ENCODE assay signal across 1 cellular context in genomic region chr10:12042797-12043651, GRCh38.
TF ChIP-seq lines count a peak whose summit lies in the region.

A gene with protein sequence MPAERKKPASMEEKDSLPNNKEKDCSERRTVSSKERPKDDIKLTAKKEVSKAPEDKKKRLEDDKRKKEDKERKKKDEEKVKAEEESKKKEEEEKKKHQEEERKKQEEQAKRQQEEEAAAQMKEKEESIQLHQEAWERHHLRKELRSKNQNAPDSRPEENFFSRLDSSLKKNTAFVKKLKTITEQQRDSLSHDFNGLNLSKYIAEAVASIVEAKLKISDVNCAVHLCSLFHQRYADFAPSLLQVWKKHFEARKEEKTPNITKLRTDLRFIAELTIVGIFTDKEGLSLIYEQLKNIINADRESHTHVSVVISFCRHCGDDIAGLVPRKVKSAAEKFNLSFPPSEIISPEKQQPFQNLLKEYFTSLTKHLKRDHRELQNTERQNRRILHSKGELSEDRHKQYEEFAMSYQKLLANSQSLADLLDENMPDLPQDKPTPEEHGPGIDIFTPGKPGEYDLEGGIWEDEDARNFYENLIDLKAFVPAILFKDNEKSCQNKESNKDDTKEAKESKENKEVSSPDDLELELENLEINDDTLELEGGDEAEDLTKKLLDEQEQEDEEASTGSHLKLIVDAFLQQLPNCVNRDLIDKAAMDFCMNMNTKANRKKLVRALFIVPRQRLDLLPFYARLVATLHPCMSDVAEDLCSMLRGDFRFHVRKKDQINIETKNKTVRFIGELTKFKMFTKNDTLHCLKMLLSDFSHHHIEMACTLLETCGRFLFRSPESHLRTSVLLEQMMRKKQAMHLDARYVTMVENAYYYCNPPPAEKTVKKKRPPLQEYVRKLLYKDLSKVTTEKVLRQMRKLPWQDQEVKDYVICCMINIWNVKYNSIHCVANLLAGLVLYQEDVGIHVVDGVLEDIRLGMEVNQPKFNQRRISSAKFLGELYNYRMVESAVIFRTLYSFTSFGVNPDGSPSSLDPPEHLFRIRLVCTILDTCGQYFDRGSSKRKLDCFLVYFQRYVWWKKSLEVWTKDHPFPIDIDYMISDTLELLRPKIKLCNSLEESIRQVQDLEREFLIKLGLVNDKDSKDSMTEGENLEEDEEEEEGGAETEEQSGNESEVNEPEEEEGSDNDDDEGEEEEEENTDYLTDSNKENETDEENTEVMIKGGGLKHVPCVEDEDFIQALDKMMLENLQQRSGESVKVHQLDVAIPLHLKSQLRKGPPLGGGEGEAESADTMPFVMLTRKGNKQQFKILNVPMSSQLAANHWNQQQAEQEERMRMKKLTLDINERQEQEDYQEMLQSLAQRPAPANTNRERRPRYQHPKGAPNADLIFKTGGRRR (minus strand): TSS chr10:12042809. CDS start chr10:12035423, 7,386 bp downstream.

TF ChIP-seq in K562, 482 proteins besides CTCF, POLR2A, EP300 and RAD21 (continued from another document and continues in another):
- TF ChIP-seq MGA (IDR thresholded peaks at IDR 0.05) (peak; percentile 93), SIN3A (IDR thresholded peaks at IDR 0.05; ENCODE audit: borderline replicate concordance in 2 of 2, control insufficient read depth in 1 of 2, low read depth in 2 of 2, low read length in 2 of 2) (no peak), CBX2 (IDR thresholded peaks at IDR 0.05; ENCODE audit: insufficient read depth, low read length, poor library complexity, severe bottlenecking) (no peak), ESRRB (CRISPR knock-in tag; IDR thresholded peaks at IDR 0.05; ENCODE audit: borderline replicate concordance) (no peak), RNF2 (IDR thresholded peaks at IDR 0.05) (peak; percentile 61; the same call in 1 of the 2 replicates), ZNF561 (CRISPR knock-in tag; conservative IDR thresholded peaks at IDR 0.05) (no peak), ZBTB43 (CRISPR knock-in tag; IDR thresholded peaks at IDR 0.05) (no peak), IRF9 (tag; IDR thresholded peaks at IDR 0.05) (no peak), U2AF2 (optimal IDR thresholded peaks at IDR 0.05; ENCODE audit: low read depth, low read length) (no peak), NEUROD1 (IDR thresholded peaks at IDR 0.05; ENCODE audit: borderline replicate concordance, low read depth, low read length, partially characterized antibody) (peak; percentile 80), XRCC3 (IDR thresholded peaks at IDR 0.05) (no peak), TOE1 (IDR thresholded peaks at IDR 0.05; ENCODE audit: borderline replicate concordance) (peak; percentile 96), TOE1 (CRISPR knock-in tag; IDR thresholded peaks at IDR 0.05; ENCODE audit: borderline replicate concordance, low read depth) (no peak), MYC (IDR thresholded peaks at IDR 0.05; ENCODE audit: low read depth, low read length) (peak; percentile 88), MYC (CRISPR knock-in tag; IDR thresholded peaks at IDR 0.05; ENCODE audit: borderline replicate concordance, low read depth) (0 out of 2 replicates have a peak, but pooled peaks have one; percentile 60), PHF20 (IDR thresholded peaks at IDR 0.05; ENCODE audit: partially characterized antibody) (peak; percentile 74), ZNF707 (CRISPR knock-in tag; conservative IDR thresholded peaks at IDR 0.05) (no peak), PHF8 (IDR thresholded peaks at IDR 0.05; ENCODE audit: borderline replicate concordance, low read length) (peak; percentile 39; the same call in 1 of the 2 replicates), MNT (conservative IDR thresholded peaks at IDR 0.05) (peak; percentile 75 to 82), MXI1 (IDR thresholded peaks at IDR 0.05; ENCODE audit: low read depth, low read length) (0 out of 2 replicates have a peak, but pooled peaks have one; percentile 25), POU5F1 (IDR thresholded peaks at IDR 0.05; ENCODE audit: borderline replicate concordance, low read depth, low read length, partially characterized antibody) (peak; percentile 72), SPI1 (IDR thresholded peaks at IDR 0.05; ENCODE audit: borderline replicate concordance, low read depth, low read length) (peak; percentile 90), CBX1 (IDR thresholded peaks at IDR 0.05; ENCODE audit: low read depth) (0 out of 2 replicates have a peak, but pooled peaks have one; percentile 34), FOXJ2 (tag; IDR thresholded peaks at IDR 0.05) (0 out of 2 replicates have a peak, but pooled peaks have one; percentile 22), COPS2 (conservative IDR thresholded peaks at IDR 0.05) (no peak)
- TF ChIP-seq, protein P1, sequence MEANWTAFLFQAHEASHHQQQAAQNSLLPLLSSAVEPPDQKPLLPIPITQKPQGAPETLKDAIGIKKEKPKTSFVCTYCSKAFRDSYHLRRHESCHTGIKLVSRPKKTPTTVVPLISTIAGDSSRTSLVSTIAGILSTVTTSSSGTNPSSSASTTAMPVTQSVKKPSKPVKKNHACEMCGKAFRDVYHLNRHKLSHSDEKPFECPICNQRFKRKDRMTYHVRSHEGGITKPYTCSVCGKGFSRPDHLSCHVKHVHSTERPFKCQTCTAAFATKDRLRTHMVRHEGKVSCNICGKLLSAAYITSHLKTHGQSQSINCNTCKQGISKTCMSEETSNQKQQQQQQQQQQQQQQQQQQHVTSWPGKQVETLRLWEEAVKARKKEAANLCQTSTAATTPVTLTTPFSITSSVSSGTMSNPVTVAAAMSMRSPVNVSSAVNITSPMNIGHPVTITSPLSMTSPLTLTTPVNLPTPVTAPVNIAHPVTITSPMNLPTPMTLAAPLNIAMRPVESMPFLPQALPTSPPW (CRISPR knock-in tag; IDR thresholded peaks at IDR 0.05) = peak; percentile 100
- TF ChIP-seq, protein P2, sequence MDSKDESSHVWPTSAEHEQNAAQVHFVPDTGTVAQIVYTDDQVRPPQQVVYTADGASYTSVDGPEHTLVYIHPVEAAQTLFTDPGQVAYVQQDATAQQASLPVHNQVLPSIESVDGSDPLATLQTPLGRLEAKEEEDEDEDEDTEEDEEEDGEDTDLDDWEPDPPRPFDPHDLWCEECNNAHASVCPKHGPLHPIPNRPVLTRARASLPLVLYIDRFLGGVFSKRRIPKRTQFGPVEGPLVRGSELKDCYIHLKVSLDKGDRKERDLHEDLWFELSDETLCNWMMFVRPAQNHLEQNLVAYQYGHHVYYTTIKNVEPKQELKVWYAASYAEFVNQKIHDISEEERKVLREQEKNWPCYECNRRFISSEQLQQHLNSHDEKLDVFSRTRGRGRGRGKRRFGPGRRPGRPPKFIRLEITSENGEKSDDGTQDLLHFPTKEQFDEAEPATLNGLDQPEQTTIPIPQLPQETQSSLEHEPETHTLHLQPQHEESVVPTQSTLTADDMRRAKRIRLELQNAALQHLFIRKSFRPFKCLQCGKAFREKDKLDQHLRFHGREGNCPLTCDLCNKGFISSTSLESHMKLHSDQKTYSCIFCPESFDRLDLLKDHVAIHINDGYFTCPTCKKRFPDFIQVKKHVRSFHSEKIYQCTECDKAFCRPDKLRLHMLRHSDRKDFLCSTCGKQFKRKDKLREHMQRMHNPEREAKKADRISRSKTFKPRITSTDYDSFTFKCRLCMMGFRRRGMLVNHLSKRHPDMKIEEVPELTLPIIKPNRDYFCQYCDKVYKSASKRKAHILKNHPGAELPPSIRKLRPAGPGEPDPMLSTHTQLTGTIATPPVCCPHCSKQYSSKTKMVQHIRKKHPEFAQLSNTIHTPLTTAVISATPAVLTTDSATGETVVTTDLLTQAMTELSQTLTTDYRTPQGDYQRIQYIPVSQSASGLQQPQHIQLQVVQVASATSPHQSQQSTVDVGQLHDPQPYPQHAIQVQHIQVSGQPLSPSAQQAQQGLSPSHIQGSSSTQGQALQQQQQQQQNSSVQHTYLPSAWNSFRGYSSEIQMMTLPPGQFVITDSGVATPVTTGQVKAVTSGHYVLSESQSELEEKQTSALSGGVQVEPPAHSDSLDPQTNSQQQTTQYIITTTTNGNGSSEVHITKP (IDR thresholded peaks at IDR 0.05; ENCODE audit: partially characterized antibody) = peak; percentile 66
